Comparison of ENCODE assay signal across 27 cellular contexts in the genomic region with DNA sequence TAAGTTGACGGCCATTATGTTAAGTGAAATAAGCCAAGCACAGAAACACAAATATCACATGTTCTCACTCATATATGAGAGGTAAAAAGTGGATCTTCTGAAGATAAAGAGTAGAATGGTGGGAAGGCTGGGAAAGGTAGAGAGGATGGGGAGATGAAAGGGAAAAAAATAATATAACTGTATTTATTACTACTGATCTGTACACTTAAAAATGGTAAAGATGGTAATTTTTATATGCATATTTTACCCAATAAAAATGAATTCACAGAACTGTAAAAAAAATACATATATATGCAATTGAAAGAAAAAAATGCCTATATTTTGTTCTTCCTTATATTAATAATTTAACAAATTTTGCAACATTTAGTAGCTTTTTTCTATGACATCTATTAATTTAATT.
DNase-seq lines count a peak whose midpoint lies in the region; ATAC-seq, FAIRE-seq and TF ChIP-seq lines count a peak whose summit lies in the region.
"Had no signal": no experiment of that assay in that cellular context is flagged by ENCODE, and none has a peak within 500 bp of the region (broad histone marks: within the 10 kb centered on the region; RNA-seq: fewer than 3 reads in every experiment).

No MANE protein-coding gene starts in this region.

- H3K27ac ChIP-seq in kidney (ENCODE audit: low read depth in 2 of 2, low read length in 2 of 2): no peak overlapping the region
- no peak overlapping the region for H3K27ac ChIP-seq in small intestine (ENCODE audit: low read depth in 1 of 2, low read length in 1 of 2)
- H3K27ac ChIP-seq in gastrocnemius medialis: no peak overlapping the region
- H3K27ac ChIP-seq: BLaER1 had no signal

- H3K4me3 ChIP-seq in kidney (ENCODE audit: low read length in 2 of 2): no peak overlapping the region
- no peak overlapping the region for H3K4me3 ChIP-seq in small intestine (ENCODE audit: low read depth in 1 of 2, low read length in 2 of 2)
- H3K4me3 ChIP-seq in gastrocnemius medialis: no peak overlapping the region
- H3K4me3 ChIP-seq: BLaER1, GM12878 had no signal

- in situ Hi-C loops in gastrocnemius medialis (cut with MboI; ENCODE audit: low sequenced_read_pairs in 4 of 4): no loop called here

- H3K36me3 Mint-ChIP-seq in mesothelial cell of epicardium: no peaks in the 10 kb centered on the region
- H3K36me3 Mint-ChIP-seq: CD14-positive monocyte; CD4-positive, alpha-beta memory T cell; CD4-positive, CD25-positive, alpha-beta regulatory T cell; CD8-positive, alpha-beta memory T cell had no signal

- H3K4me1 Mint-ChIP-seq in mesothelial cell of epicardium: no peaks in the 10 kb centered on the region
- H3K4me1 Mint-ChIP-seq: CD14-positive monocyte; CD4-positive, alpha-beta memory T cell; CD4-positive, CD25-positive, alpha-beta regulatory T cell; CD8-positive, alpha-beta memory T cell had no signal

- no peak overlapping the region for H3K9ac ChIP-seq in kidney (ENCODE audit: low read length in 2 of 2)
- H3K9ac ChIP-seq: BLaER1 had no signal

- no peaks in the 10 kb centered on the region for H3K27me3 Mint-ChIP-seq in mesothelial cell of epicardium (ENCODE audit: low read depth)
- H3K27me3 Mint-ChIP-seq: CD4-positive, alpha-beta memory T cell; CD4-positive, CD25-positive, alpha-beta regulatory T cell; CD8-positive, alpha-beta memory T cell had no signal

- no peak for TF ChIP-seq POLR2A in gastrocnemius medialis (IDR thresholded peaks at IDR 0.05)

- H3K27me3 ChIP-seq in small intestine (ENCODE audit: control insufficient read depth in 2 of 2, insufficient read depth in 2 of 2, low read length in 2 of 2) (no peaks in the 10 kb centered on the region), gastrocnemius medialis (no peaks in the 10 kb centered on the region)
- H3K27me3 ChIP-seq: BE2C, BLaER1 had no signal

- intact Hi-C loops in kidney (cut with DNase I) (no loop called here), gastrocnemius medialis (cut with DNase I; ENCODE audit: low total_unique reads) (no loop called here)

- H3K4me3 Mint-ChIP-seq in mesothelial cell of epicardium: no peak overlapping the region
- H3K4me3 Mint-ChIP-seq: CD14-positive monocyte; CD4-positive, alpha-beta memory T cell; CD4-positive, CD25-positive, alpha-beta regulatory T cell; CD8-positive, alpha-beta memory T cell had no signal

- no peak overlapping the region for H3K27ac Mint-ChIP-seq in mesothelial cell of epicardium
- H3K27ac Mint-ChIP-seq: CD14-positive monocyte; CD4-positive, alpha-beta memory T cell; CD4-positive, CD25-positive, alpha-beta regulatory T cell; CD8-positive, alpha-beta memory T cell had no signal

- H3K36me3 ChIP-seq in kidney (ENCODE audit: control insufficient read depth in 1 of 2, insufficient read depth in 2 of 2, low read length in 2 of 2) (no peaks in the 10 kb centered on the region), small intestine (ENCODE audit: control insufficient read depth in 2 of 2, insufficient read depth in 2 of 2, low read length in 2 of 2) (no peaks in the 10 kb centered on the region), gastrocnemius medialis (no peaks in the 10 kb centered on the region)
- H3K36me3 ChIP-seq: BE2C, BLaER1 had no signal

- H3K4me1 ChIP-seq in kidney (ENCODE audit: control insufficient read depth in 1 of 2, insufficient read depth in 1 of 2, low read depth in 1 of 2, low read length in 2 of 2) (no peaks in the 10 kb centered on the region), small intestine (ENCODE audit: control insufficient read depth in 2 of 2, insufficient read depth in 1 of 2, low read depth in 1 of 2, low read length in 1 of 2) (no peaks in the 10 kb centered on the region), gastrocnemius medialis (no peaks in the 10 kb centered on the region)
- H3K4me1 ChIP-seq: BE2C, BLaER1 had no signal

- peak; percentile 12 for FAIRE-seq in RCC 7860 (lab: Jason Lieb, UNC)
- FAIRE-seq in endometrium (lab: Jason Lieb, UNC): peak; percentile 37
- peak; percentile 79 for FAIRE-seq in kidney (lab: Jason Lieb, UNC)
- peak; percentile 67 for FAIRE-seq in small intestine (lab: Jason Lieb, UNC)
- FAIRE-seq: GM12878, GM12892, GM18507 had no signal

- TF ChIP-seq CTCF in kidney (IDR thresholded peaks at IDR 0.05; ENCODE audit: borderline replicate concordance, extremely low read depth, insufficient read depth) (no peak), gastrocnemius medialis (IDR thresholded peaks at IDR 0.05 in 4 of 5, conservative IDR thresholded peaks at IDR 0.05 in 1 of 5) (no peak), mesothelial cell of epicardium (IDR thresholded peaks at IDR 0.05; ENCODE audit: unreplicated experiment) (no peak)

- WGBS in small intestine, 3 donors: 92 to 98% (median 97%) methylated on average over 1 of the region's 1 CpG

- ATAC-seq in GM21526 (IDR thresholded peaks at IDR 0.05; ENCODE audit: low FRiP score, unreplicated experiment) (no peak), gastrocnemius medialis (no peak)
- ATAC-seq: GM12878 had no signal

- no peaks in the 10 kb centered on the region for H3K9me3 Mint-ChIP-seq in mesothelial cell of epicardium
- H3K9me3 Mint-ChIP-seq: CD14-positive monocyte; CD4-positive, alpha-beta memory T cell had no signal

- H3K9me3 ChIP-seq in kidney (ENCODE audit: control insufficient read depth in 1 of 2, low read length in 2 of 2) (no peaks in the 10 kb centered on the region), small intestine (ENCODE audit: control insufficient read depth, low read depth) (no peaks in the 10 kb centered on the region), gastrocnemius medialis (no peaks in the 10 kb centered on the region)
- H3K9me3 ChIP-seq: BE2C, BLaER1 had no signal

- DNase-seq in RCC 7860 (ENCODE audit: low spot score): no peak
- DNase-seq in kidney: no peak
- DNase-seq in small intestine: no peak
- no peak for DNase-seq in gastrocnemius medialis
- no peak for DNase-seq in mesothelial cell of epicardium (ENCODE audit: low spot score in 2 of 2, unreplicated experiment in 2 of 2)
- DNase-seq: 8988T; ACHN; BE2C; C1 segment of cervical spinal cord; CD4-positive, alpha-beta memory T cell; CD4-positive, CD25-positive, alpha-beta regulatory T cell; CD8-positive, alpha-beta memory T cell; COR-L47; DMS 273 treated with DMSO at 0.1 percent for 48 hours; DMS153; DMS53; DMS79; DND-41; EL; GDM1 had no signal
